13 cellular contexts compared by ENCODE assay signal in the genomic region with DNA sequence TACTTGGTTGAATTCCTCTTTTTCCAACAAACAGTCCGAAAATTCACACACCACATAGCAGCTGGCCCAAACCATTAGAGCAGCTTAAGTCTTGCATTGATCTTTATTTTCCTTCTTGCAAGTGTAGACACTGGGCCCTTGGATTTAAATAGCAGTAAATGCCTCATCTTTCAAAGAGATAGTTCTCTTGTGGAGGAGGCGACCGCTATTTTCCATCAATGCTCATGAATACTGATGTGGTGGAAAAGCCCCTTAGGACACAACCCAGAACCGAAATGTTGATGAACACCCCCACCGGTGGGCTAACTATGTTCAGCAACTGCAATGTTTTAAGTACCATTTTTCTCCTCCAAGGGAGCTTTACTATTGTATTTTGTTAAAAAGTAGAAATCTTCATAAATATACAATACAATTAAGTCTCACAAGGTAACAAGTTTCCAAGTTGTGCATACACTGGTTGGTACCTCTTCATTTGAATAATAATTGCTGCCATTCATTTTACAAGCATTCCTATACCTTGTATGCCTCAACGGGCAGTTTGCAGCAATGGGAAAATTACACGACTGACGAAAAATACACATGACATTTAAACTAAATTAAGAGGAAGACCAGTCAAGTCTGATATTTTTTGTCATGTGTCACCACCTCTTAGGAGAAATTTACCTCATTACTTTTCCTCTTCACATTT. TPM values are rescaled to one million over a fixed set of nuclear protein-coding genes. Genes with fewer than 3 reads are reported as not detected.
A peak's percentile ranks its signal among the peaks of the same experiment; 100 is the strongest.
DNase-seq lines count a peak whose midpoint lies in the region; ATAC-seq lines count a peak whose summit lies in the region.
"Had no signal": no experiment of that assay in that cellular context is flagged by ENCODE, and none has a peak within 500 bp of the region (broad histone marks: within the 10 kb centered on the region; RNA-seq: fewer than 3 reads in every experiment).

No MANE protein-coding gene starts in this region.

- H3K9me3 Mint-ChIP-seq in CD4-positive, alpha-beta memory T cell = peaks cover 0 to 5% (median 0%) of the 10 kb centered on the region in 8 donors
- no peaks in the 10 kb centered on the region for H3K9me3 Mint-ChIP-seq in dendritic cell treated with granulocyte-macrophage colony-stimulating factor and Interleukin-4, amounts not matched to agents 40 ng/mL and 50 ng/mL, for 4 days

- H3K4me1 ChIP-seq in CD4-positive, alpha-beta memory T cell (ENCODE audit: insufficient read depth, low read length) = peaks cover 38% of the 10 kb centered on the region
- H3K4me1 ChIP-seq in Karpas-422 (ENCODE audit: low read length) = peaks cover 34% of the 10 kb centered on the region

- peaks cover 69% of the 10 kb centered on the region for H3K79me2 ChIP-seq in Karpas-422 (ENCODE audit: low read length)

- peak overlapping the region; percentile 33 for H3K9ac ChIP-seq in Karpas-422 (ENCODE audit: low read length)

- no peak overlapping the region for H3K4me3 ChIP-seq in CD4-positive, alpha-beta memory T cell (ENCODE audit: low read length in 2 of 2)
- peak overlapping the region; percentile 35 for H3K4me3 ChIP-seq in Karpas-422 (ENCODE audit: low read length)

- peak overlapping the region; percentile 70 for H3K4me2 ChIP-seq in Karpas-422 (ENCODE audit: low read depth, low read length, poor library complexity, severe bottlenecking)

- peaks cover 24% of the 10 kb centered on the region for H4K20me1 ChIP-seq in Karpas-422 (ENCODE audit: insufficient read depth, low read depth, low read length)

- peak overlapping the region; percentile 70 to 95 (median 86) for H3K27ac Mint-ChIP-seq in CD4-positive, alpha-beta memory T cell
- H3K27ac Mint-ChIP-seq in dendritic cell treated with granulocyte-macrophage colony-stimulating factor and Interleukin-4, amounts not matched to agents 40 ng/mL and 50 ng/mL, for 4 days = peak overlapping the region; percentile 83

- no peak for DNase-seq in CD4-positive, alpha-beta memory T cell
- DNase-seq in Karpas-422 = no peak
- no peak for DNase-seq in NCI-H2227 treated with DMSO at 0.1 percent for 48 hours (lab: John Stamatoyannopoulos, UW)
- no peak for DNase-seq in NCI-H2171 (lab: John Stamatoyannopoulos, UW)
- DNase-seq: kidney glomerular epithelial cell, NCI-H1105 had no signal

- POLR2A ChIA-PET in CD4-positive, alpha-beta memory T cell (lab: Charles Lee; ENCODE audit: partially characterized antibody) = interaction anchor here (1.0 to 7.4 kb wide), 6 partner anchors 9 to 27 kb away, joined by 3 to 53 read pairs (median 6); partner anchors contain the start of gene NIN

- CTCF ChIA-PET in CD4-positive, alpha-beta memory T cell (lab: Charles Lee; ENCODE audit: partially characterized antibody) = interaction anchor here (1.0 to 3.4 kb wide), 5 partner anchors 9 to 47 kb away, joined by 3 to 21 read pairs (median 6); no protein-coding TSS in a partner anchor

- peaks cover 2% of the 10 kb centered on the region for H3K36me3 ChIP-seq in CD4-positive, alpha-beta memory T cell (ENCODE audit: insufficient read depth, low read length)
- peaks cover 16% of the 10 kb centered on the region for H3K36me3 ChIP-seq in Karpas-422 (ENCODE audit: insufficient read depth, low read length)

- intact Hi-C loops in CD4-positive, alpha-beta memory T cell (cut with micrococcal nuclease) = loop anchor here (1.0 to 2.0 kb wide), 3 partner anchors 8 to 28 kb away; no protein-coding TSS in a partner anchor
- intact Hi-C loops in dendritic cell treated with granulocyte-macrophage colony-stimulating factor and Interleukin-4, amounts not matched to agents 40 ng/mL and 50 ng/mL, for 4 days (cut with micrococcal nuclease) = no loop called here

- H3K4me3 Mint-ChIP-seq in CD4-positive, alpha-beta memory T cell = peak overlapping the region; percentile 77 to 92 (median 86)
- peak overlapping the region; percentile 60 for H3K4me3 Mint-ChIP-seq in dendritic cell treated with granulocyte-macrophage colony-stimulating factor and Interleukin-4, amounts not matched to agents 40 ng/mL and 50 ng/mL, for 4 days
- H3K4me3 Mint-ChIP-seq: brain had no signal

- peaks cover 37 to 67% (median 50%) of the 10 kb centered on the region in 4 donors for H3K4me1 Mint-ChIP-seq in CD4-positive, alpha-beta memory T cell
- H3K4me1 Mint-ChIP-seq in dendritic cell treated with granulocyte-macrophage colony-stimulating factor and Interleukin-4, amounts not matched to agents 40 ng/mL and 50 ng/mL, for 4 days (ENCODE audit: low read depth) = peaks cover 38% of the 10 kb centered on the region

- H3K9me3 ChIP-seq in CD4-positive, alpha-beta memory T cell (ENCODE audit: control insufficient read depth in 1 of 2, low read length in 2 of 2) = no peaks in the 10 kb centered on the region
- H3K9me3 ChIP-seq in Karpas-422 (ENCODE audit: low read length) = no peaks in the 10 kb centered on the region

- 0 out of 2 replicates have a peak overlapping the region, but pooled peaks have one; percentile 10 for H2AFZ ChIP-seq in Karpas-422 (ENCODE audit: low read length)

- ATAC-seq in GM19351 (IDR thresholded peaks at IDR 0.05; ENCODE audit: unreplicated experiment) (peak; percentile 22), HG03521 (IDR thresholded peaks at IDR 0.05; ENCODE audit: unreplicated experiment) (no peak), GM21717 (IDR thresholded peaks at IDR 0.05; ENCODE audit: unreplicated experiment) (no peak)

- no peak overlapping the region for H3K27ac ChIP-seq in CD4-positive, alpha-beta memory T cell (ENCODE audit: low read depth, low read length)
- peak overlapping the region; percentile 73 for H3K27ac ChIP-seq in Karpas-422 (ENCODE audit: low read length)
- H3K27ac ChIP-seq: VCaP had no signal

- peaks cover 16 to 26% of the 10 kb centered on the region in 2 donors for H3K36me3 Mint-ChIP-seq in CD4-positive, alpha-beta memory T cell
- peaks cover 29% of the 10 kb centered on the region for H3K36me3 Mint-ChIP-seq in dendritic cell treated with granulocyte-macrophage colony-stimulating factor and Interleukin-4, amounts not matched to agents 40 ng/mL and 50 ng/mL, for 4 days (ENCODE audit: low read depth)

- H3K9me2 ChIP-seq in Karpas-422 (replicated peaks; ENCODE audit: insufficient read depth, low read length) = no peaks in the 10 kb centered on the region

- no peaks in the 10 kb centered on the region for H3K27me3 ChIP-seq in CD4-positive, alpha-beta memory T cell (ENCODE audit: insufficient read depth, low read length)
- H3K27me3 ChIP-seq in Karpas-422 (ENCODE audit: low read length) = no peaks in the 10 kb centered on the region

- no peaks in the 10 kb centered on the region for H3K27me3 Mint-ChIP-seq in CD4-positive, alpha-beta memory T cell
- no peaks in the 10 kb centered on the region for H3K27me3 Mint-ChIP-seq in dendritic cell treated with granulocyte-macrophage colony-stimulating factor and Interleukin-4, amounts not matched to agents 40 ng/mL and 50 ng/mL, for 4 days
- H3K27me3 Mint-ChIP-seq: brain had no signal

RNA-seq across cellular contexts. Expression of gene NIN, which starts 18.0 kb away (rescaled TPM):
- total RNA-seq in CD4-positive, alpha-beta memory T cell = 100 to 1,000 TPM in 1 of 2 experiments, 10 to 100 TPM in 1; 99.7 to 102 TPM
- polyA plus RNA-seq in CD4-positive, alpha-beta memory T cell = 10 to 100 TPM in 1 of 2 donors, 1 to 10 TPM in 1; 8.5 to 50.1 TPM
- total RNA-seq in Karpas-422 (2014; rRNA removed; shearing (Covaris generic); ENCODE audit: low replicate concordance) = 59.4 and 85.6 TPM in 2 replicates

RNA-seq across cellular contexts. Expression of gene ABHD12B, which starts 58.9 kb away (rescaled TPM):
- total RNA-seq in CD4-positive, alpha-beta memory T cell = not detected
- not detected for polyA plus RNA-seq in CD4-positive, alpha-beta memory T cell
- not detected in 2 replicates for total RNA-seq in Karpas-422 (2014; rRNA removed; shearing (Covaris generic); ENCODE audit: low replicate concordance)
- total RNA-seq: renal cortical epithelial cell had no signal
